Comparison of ENCODE assay signal across 9 cellular contexts in genomic region chr7:155420116-155420515, GRCh38. TPM values are rescaled to one million over a fixed set of nuclear protein-coding genes. Genes with fewer than 3 reads are reported as not detected.
"Had no signal": no experiment of that assay in that cellular context is flagged by ENCODE, and none has a peak within 500 bp of the region (broad histone marks: within the 10 kb centered on the region; RNA-seq: fewer than 3 reads in every experiment).

No MANE protein-coding gene starts in this region.

- H3K36me3 ChIP-seq: HAP-1 had no signal

- H3K9me3 ChIP-seq: HAP-1 had no signal

- H3K4me3 ChIP-seq: GM23248, HAP-1, K562 had no signal

- H3K27ac ChIP-seq: GM23248 had no signal

- H3K4me1 ChIP-seq: HAP-1 had no signal

- DNase-seq: GM23248, GOT3, H7, IMR-90, KG1 had no signal

RNA-seq across cellular contexts. Expression of gene EN2, which starts 37.8 kb away (rescaled TPM):
- total RNA-seq: GM23248, H7, HepG2, HT-29, IMR-90 had no signal
- polyA plus RNA-seq: GM23248, HepG2, IMR-90 had no signal
